1 cellular context compared by ENCODE assay signal in the genomic region with DNA sequence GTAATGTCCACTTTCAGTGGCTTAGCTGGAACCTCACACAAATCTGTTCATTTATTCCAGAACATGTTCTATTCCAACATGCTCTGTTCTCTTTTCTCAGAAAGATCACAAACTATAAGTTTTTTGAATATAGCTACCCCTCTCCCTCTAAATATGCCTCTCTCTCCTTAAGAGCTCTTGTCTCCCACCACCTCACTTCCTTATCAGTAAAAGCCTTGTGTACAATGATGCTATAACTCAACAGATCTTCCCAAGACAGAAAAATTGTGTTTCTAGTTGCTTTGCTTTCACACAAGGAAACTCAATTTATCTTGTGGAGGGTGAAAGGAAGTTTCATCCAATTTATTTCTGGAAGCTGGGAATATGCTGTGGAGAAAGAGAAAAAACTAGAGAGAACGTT.
TF ChIP-seq lines count a peak whose summit lies in the region.

No MANE protein-coding gene starts in this region.

TF ChIP-seq in K562, 482 proteins besides CTCF, POLR2A, EP300 and RAD21 (continued from another document and continues in another):
- TF ChIP-seq, protein P1, sequence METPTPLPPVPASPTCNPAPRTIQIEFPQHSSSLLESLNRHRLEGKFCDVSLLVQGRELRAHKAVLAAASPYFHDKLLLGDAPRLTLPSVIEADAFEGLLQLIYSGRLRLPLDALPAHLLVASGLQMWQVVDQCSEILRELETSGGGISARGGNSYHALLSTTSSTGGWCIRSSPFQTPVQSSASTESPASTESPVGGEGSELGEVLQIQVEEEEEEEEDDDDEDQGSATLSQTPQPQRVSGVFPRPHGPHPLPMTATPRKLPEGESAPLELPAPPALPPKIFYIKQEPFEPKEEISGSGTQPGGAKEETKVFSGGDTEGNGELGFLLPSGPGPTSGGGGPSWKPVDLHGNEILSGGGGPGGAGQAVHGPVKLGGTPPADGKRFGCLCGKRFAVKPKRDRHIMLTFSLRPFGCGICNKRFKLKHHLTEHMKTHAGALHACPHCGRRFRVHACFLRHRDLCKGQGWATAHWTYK (CRISPR knock-in tag; IDR thresholded peaks at IDR 0.05) = no peak
- TF ChIP-seq PTTG1 (tag; IDR thresholded peaks at IDR 0.05; ENCODE audit: low read depth) = no peak
- peak; percentile 76 for TF ChIP-seq TAL1 (IDR thresholded peaks at IDR 0.05)
- peak; percentile 78 for TF ChIP-seq CBFA2T2 (conservative IDR thresholded peaks at IDR 0.05)
- no peak for TF ChIP-seq ZNF311 (CRISPR knock-in tag; IDR thresholded peaks at IDR 0.05)
- TF ChIP-seq KAT2B (IDR thresholded peaks at IDR 0.05; ENCODE audit: low read depth, low read length) = no peak
- no peak for TF ChIP-seq MCM3 (IDR thresholded peaks at IDR 0.05)
- TF ChIP-seq, protein P2, sequence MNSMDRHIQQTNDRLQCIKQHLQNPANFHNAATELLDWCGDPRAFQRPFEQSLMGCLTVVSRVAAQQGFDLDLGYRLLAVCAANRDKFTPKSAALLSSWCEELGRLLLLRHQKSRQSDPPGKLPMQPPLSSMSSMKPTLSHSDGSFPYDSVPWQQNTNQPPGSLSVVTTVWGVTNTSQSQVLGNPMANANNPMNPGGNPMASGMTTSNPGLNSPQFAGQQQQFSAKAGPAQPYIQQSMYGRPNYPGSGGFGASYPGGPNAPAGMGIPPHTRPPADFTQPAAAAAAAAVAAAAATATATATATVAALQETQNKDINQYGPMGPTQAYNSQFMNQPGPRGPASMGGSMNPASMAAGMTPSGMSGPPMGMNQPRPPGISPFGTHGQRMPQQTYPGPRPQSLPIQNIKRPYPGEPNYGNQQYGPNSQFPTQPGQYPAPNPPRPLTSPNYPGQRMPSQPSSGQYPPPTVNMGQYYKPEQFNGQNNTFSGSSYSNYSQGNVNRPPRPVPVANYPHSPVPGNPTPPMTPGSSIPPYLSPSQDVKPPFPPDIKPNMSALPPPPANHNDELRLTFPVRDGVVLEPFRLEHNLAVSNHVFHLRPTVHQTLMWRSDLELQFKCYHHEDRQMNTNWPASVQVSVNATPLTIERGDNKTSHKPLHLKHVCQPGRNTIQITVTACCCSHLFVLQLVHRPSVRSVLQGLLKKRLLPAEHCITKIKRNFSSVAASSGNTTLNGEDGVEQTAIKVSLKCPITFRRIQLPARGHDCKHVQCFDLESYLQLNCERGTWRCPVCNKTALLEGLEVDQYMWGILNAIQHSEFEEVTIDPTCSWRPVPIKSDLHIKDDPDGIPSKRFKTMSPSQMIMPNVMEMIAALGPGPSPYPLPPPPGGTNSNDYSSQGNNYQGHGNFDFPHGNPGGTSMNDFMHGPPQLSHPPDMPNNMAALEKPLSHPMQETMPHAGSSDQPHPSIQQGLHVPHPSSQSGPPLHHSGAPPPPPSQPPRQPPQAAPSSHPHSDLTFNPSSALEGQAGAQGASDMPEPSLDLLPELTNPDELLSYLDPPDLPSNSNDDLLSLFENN (IDR thresholded peaks at IDR 0.05; ENCODE audit: low read depth in 2 of 2, low read length in 2 of 2) = no peak
- no peak for TF ChIP-seq NONO (IDR thresholded peaks at IDR 0.05; ENCODE audit: low read depth in 2 of 2, low read length in 1 of 2)
- TF ChIP-seq, protein P3, sequence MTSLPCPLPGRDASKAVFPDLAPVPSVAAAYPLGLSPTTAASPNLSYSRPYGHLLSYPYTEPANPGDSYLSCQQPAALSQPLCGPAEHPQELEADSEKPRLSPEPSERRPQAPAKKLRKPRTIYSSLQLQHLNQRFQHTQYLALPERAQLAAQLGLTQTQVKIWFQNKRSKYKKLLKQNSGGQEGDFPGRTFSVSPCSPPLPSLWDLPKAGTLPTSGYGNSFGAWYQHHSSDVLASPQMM (CRISPR knock-in tag; IDR thresholded peaks at IDR 0.05) = no peak
- TF ChIP-seq, protein P4, sequence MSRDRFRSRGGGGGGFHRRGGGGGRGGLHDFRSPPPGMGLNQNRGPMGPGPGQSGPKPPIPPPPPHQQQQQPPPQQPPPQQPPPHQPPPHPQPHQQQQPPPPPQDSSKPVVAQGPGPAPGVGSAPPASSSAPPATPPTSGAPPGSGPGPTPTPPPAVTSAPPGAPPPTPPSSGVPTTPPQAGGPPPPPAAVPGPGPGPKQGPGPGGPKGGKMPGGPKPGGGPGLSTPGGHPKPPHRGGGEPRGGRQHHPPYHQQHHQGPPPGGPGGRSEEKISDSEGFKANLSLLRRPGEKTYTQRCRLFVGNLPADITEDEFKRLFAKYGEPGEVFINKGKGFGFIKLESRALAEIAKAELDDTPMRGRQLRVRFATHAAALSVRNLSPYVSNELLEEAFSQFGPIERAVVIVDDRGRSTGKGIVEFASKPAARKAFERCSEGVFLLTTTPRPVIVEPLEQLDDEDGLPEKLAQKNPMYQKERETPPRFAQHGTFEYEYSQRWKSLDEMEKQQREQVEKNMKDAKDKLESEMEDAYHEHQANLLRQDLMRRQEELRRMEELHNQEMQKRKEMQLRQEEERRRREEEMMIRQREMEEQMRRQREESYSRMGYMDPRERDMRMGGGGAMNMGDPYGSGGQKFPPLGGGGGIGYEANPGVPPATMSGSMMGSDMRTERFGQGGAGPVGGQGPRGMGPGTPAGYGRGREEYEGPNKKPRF (IDR thresholded peaks at IDR 0.05; ENCODE audit: low read depth, low read length) = no peak
- no peak for TF ChIP-seq SOX6 (IDR thresholded peaks at IDR 0.05)
- TF ChIP-seq HNRNPL (IDR thresholded peaks at IDR 0.05; ENCODE audit: low read depth, low read length) = no peak
- no peak for TF ChIP-seq ZNF133 (CRISPR knock-in tag; IDR thresholded peaks at IDR 0.05)
- no peak for TF ChIP-seq ZNF444 (CRISPR knock-in tag; IDR thresholded peaks at IDR 0.05)
- TF ChIP-seq SMARCE1 (IDR thresholded peaks at IDR 0.05) = peak; percentile 62; the same call in 1 of the 2 replicates
- TF ChIP-seq FOXA3 (CRISPR knock-in tag; conservative IDR thresholded peaks at IDR 0.05 in 1 of 2, IDR thresholded peaks at IDR 0.05 in 1 of 2) = peak in 1 of 2 experiments; percentile 67; a peak in 2 of 4 replicates
- TF ChIP-seq, protein P5, sequence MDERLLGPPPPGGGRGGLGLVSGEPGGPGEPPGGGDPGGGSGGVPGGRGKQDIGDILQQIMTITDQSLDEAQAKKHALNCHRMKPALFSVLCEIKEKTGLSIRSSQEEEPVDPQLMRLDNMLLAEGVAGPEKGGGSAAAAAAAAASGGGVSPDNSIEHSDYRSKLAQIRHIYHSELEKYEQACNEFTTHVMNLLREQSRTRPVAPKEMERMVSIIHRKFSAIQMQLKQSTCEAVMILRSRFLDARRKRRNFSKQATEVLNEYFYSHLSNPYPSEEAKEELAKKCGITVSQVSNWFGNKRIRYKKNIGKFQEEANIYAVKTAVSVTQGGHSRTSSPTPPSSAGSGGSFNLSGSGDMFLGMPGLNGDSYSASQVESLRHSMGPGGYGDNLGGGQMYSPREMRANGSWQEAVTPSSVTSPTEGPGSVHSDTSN (CRISPR knock-in tag; IDR thresholded peaks at IDR 0.05; ENCODE audit: low read depth) = no peak
- TF ChIP-seq, protein P5 (tag; conservative IDR thresholded peaks at IDR 0.05; ENCODE audit: low read depth) = peak; percentile 61; the same call in 1 of the 2 replicates
- TF ChIP-seq NRF1 (conservative IDR thresholded peaks at IDR 0.05 in 1 of 2, IDR thresholded peaks at IDR 0.05 in 1 of 2) = no peak
- no peak for TF ChIP-seq PRPF4 (IDR thresholded peaks at IDR 0.05; ENCODE audit: insufficient read depth, low read depth, low read length, poor library complexity, severe bottlenecking)
- peak; percentile 71 for TF ChIP-seq NCOR1 (IDR thresholded peaks at IDR 0.05)
- TF ChIP-seq, protein P6, sequence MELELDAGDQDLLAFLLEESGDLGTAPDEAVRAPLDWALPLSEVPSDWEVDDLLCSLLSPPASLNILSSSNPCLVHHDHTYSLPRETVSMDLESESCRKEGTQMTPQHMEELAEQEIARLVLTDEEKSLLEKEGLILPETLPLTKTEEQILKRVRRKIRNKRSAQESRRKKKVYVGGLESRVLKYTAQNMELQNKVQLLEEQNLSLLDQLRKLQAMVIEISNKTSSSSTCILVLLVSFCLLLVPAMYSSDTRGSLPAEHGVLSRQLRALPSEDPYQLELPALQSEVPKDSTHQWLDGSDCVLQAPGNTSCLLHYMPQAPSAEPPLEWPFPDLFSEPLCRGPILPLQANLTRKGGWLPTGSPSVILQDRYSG (tag; conservative IDR thresholded peaks at IDR 0.05; ENCODE audit: low read depth) = no peak
- TF ChIP-seq, protein P7, sequence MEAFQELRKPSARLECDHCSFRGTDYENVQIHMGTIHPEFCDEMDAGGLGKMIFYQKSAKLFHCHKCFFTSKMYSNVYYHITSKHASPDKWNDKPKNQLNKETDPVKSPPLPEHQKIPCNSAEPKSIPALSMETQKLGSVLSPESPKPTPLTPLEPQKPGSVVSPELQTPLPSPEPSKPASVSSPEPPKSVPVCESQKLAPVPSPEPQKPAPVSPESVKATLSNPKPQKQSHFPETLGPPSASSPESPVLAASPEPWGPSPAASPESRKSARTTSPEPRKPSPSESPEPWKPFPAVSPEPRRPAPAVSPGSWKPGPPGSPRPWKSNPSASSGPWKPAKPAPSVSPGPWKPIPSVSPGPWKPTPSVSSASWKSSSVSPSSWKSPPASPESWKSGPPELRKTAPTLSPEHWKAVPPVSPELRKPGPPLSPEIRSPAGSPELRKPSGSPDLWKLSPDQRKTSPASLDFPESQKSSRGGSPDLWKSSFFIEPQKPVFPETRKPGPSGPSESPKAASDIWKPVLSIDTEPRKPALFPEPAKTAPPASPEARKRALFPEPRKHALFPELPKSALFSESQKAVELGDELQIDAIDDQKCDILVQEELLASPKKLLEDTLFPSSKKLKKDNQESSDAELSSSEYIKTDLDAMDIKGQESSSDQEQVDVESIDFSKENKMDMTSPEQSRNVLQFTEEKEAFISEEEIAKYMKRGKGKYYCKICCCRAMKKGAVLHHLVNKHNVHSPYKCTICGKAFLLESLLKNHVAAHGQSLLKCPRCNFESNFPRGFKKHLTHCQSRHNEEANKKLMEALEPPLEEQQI (IDR thresholded peaks at IDR 0.05) = peak; percentile 61; the same call in 1 of the 2 replicates
- no peak for TF ChIP-seq COPS2 (conservative IDR thresholded peaks at IDR 0.05)
- TF ChIP-seq ZNF586 (CRISPR knock-in tag; conservative IDR thresholded peaks at IDR 0.05) = no peak
- TF ChIP-seq, protein P8, sequence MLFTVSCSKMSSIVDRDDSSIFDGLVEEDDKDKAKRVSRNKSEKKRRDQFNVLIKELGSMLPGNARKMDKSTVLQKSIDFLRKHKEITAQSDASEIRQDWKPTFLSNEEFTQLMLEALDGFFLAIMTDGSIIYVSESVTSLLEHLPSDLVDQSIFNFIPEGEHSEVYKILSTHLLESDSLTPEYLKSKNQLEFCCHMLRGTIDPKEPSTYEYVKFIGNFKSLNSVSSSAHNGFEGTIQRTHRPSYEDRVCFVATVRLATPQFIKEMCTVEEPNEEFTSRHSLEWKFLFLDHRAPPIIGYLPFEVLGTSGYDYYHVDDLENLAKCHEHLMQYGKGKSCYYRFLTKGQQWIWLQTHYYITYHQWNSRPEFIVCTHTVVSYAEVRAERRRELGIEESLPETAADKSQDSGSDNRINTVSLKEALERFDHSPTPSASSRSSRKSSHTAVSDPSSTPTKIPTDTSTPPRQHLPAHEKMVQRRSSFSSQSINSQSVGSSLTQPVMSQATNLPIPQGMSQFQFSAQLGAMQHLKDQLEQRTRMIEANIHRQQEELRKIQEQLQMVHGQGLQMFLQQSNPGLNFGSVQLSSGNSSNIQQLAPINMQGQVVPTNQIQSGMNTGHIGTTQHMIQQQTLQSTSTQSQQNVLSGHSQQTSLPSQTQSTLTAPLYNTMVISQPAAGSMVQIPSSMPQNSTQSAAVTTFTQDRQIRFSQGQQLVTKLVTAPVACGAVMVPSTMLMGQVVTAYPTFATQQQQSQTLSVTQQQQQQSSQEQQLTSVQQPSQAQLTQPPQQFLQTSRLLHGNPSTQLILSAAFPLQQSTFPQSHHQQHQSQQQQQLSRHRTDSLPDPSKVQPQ (CRISPR knock-in tag; IDR thresholded peaks at IDR 0.05; ENCODE audit: borderline replicate concordance) = no peak
- 0 out of 2 replicates have a peak, but pooled peaks have one; percentile 11 for TF ChIP-seq CREM (IDR thresholded peaks at IDR 0.05; ENCODE audit: low read depth)
- TF ChIP-seq HMGN3 (IDR thresholded peaks at IDR 0.05; ENCODE audit: borderline replicate concordance, extremely low read depth, insufficient read length, low read depth, low read length) = no peak
- TF ChIP-seq, protein P9, sequence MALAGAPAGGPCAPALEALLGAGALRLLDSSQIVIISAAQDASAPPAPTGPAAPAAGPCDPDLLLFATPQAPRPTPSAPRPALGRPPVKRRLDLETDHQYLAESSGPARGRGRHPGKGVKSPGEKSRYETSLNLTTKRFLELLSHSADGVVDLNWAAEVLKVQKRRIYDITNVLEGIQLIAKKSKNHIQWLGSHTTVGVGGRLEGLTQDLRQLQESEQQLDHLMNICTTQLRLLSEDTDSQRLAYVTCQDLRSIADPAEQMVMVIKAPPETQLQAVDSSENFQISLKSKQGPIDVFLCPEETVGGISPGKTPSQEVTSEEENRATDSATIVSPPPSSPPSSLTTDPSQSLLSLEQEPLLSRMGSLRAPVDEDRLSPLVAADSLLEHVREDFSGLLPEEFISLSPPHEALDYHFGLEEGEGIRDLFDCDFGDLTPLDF (CRISPR knock-in tag; IDR thresholded peaks at IDR 0.05) = no peak
- TF ChIP-seq HDAC3 (IDR thresholded peaks at IDR 0.05; ENCODE audit: borderline replicate concordance, partially characterized antibody) = peak; percentile 40
- no peak for TF ChIP-seq XRCC4 (IDR thresholded peaks at IDR 0.05; ENCODE audit: extremely low read depth, insufficient read depth, insufficient read length)
- TF ChIP-seq FOXA1 (IDR thresholded peaks at IDR 0.05; ENCODE audit: borderline replicate concordance) = no peak
- TF ChIP-seq TCF3 (CRISPR knock-in tag; IDR thresholded peaks at IDR 0.05) = peak; percentile 75
- TF ChIP-seq FOXK2 (conservative IDR thresholded peaks at IDR 0.05 in 1 of 2, IDR thresholded peaks at IDR 0.05 in 1 of 2; ENCODE audit: low read depth in 2 of 2) = peak; percentile 36 to 54; a peak in 1 of 4 replicates
- TF ChIP-seq, protein P10, sequence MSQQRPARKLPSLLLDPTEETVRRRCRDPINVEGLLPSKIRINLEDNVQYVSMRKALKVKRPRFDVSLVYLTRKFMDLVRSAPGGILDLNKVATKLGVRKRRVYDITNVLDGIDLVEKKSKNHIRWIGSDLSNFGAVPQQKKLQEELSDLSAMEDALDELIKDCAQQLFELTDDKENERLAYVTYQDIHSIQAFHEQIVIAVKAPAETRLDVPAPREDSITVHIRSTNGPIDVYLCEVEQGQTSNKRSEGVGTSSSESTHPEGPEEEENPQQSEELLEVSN (IDR thresholded peaks at IDR 0.05; ENCODE audit: borderline replicate concordance in 1 of 2, extremely low read depth in 1 of 2, insufficient read depth in 1 of 2, insufficient read length in 1 of 2, low read depth in 1 of 2, low read length in 1 of 2, poor library complexity in 1 of 2, severe bottlenecking in 1 of 2) = no peak
- TF ChIP-seq ARID1B (IDR thresholded peaks at IDR 0.05) = peak; percentile 87
- no peak for TF ChIP-seq MAFK (IDR thresholded peaks at IDR 0.05; ENCODE audit: low read length)
- no peak for TF ChIP-seq POLR2AphosphoS5 (IDR thresholded peaks at IDR 0.05; ENCODE audit: control insufficient read depth, insufficient read depth, low read depth, low read length)
- no peak for TF ChIP-seq RBM17 (IDR thresholded peaks at IDR 0.05; ENCODE audit: borderline replicate concordance, low read depth, low read length)
- TF ChIP-seq SPI1 (IDR thresholded peaks at IDR 0.05; ENCODE audit: borderline replicate concordance, low read depth, low read length) = no peak
- peak; percentile 48; the same call in 1 of the 2 replicates for TF ChIP-seq SMARCC2 (IDR thresholded peaks at IDR 0.05; ENCODE audit: low read depth)
